9 cellular contexts compared by ENCODE assay signal in the genomic region with DNA sequence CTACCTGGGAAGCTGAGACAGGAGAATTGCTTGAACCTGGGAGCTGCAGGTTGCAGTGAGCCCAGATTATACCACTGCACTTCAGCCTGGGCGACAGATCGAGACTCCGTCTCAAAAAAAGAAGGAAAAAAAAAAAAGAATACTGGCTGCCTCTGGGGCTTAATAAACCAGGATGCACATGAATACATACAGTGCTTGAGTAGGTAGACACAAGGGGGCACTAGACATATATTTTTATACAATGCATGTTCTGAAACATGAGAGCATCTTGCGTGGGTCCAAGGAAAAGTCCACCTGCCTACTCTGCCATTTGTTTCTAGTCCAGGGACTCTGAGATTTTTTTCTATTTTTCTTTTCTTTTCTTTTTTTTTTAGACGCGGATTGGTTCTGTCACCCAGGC. TPM values are rescaled to one million over a fixed set of nuclear protein-coding genes. Genes with fewer than 3 reads are reported as not detected.
DNase-seq lines count a peak whose midpoint lies in the region; ATAC-seq and TF ChIP-seq lines count a peak whose summit lies in the region.
"Had no signal": no experiment of that assay in that cellular context is flagged by ENCODE, and none has a peak within 500 bp of the region (broad histone marks: within the 10 kb centered on the region; RNA-seq: fewer than 3 reads in every experiment).

No MANE protein-coding gene starts in this region.

- TF ChIP-seq CTCF in brain microvascular endothelial cell (IDR thresholded peaks at IDR 0.05; ENCODE audit: low read depth, low read length, missing control alignments) (peak; percentile 50), parathyroid adenoma (IDR thresholded peaks at IDR 0.05) (peak; percentile 26)

- no peak overlapping the region for H3K4me2 ChIP-seq in parathyroid adenoma (ENCODE audit: low read length)

- no peak overlapping the region for H3K4me3 Mint-ChIP-seq in activated T-cell treated with anti-CD3 and anti-CD28 coated beads, Interleukin-2, amount 50 U/mL, for 24 hours
- H3K4me3 Mint-ChIP-seq: activated naive CD4-positive, alpha-beta T cell treated with anti-CD3 and anti-CD28 coated beads, Interleukin-2, amount 50 U/mL, for 24 hours had no signal

- no peaks in the 10 kb centered on the region for H3K9me3 Mint-ChIP-seq in activated T-cell treated with anti-CD3 and anti-CD28 coated beads, Interleukin-2, amount 50 U/mL, for 24 hours
- H3K9me3 Mint-ChIP-seq: activated naive CD4-positive, alpha-beta T cell treated with anti-CD3 and anti-CD28 coated beads, Interleukin-2, amount 50 U/mL, for 24 hours had no signal

- no peaks in the 10 kb centered on the region for H3K27me3 ChIP-seq in brain microvascular endothelial cell (replicated peaks)
- H3K27me3 ChIP-seq in parathyroid adenoma (ENCODE audit: control insufficient read depth, insufficient read depth, low read length) = no peaks in the 10 kb centered on the region

- H3K9me3 ChIP-seq in parathyroid adenoma (ENCODE audit: control insufficient read depth, low read length) = no peaks in the 10 kb centered on the region

- no peak overlapping the region for H3K27ac ChIP-seq in brain microvascular endothelial cell
- no peak overlapping the region for H3K27ac ChIP-seq in parathyroid adenoma

- peaks cover 5% of the 10 kb centered on the region for H3K36me3 ChIP-seq in brain microvascular endothelial cell (replicated peaks)
- H3K36me3 ChIP-seq in parathyroid adenoma (ENCODE audit: control insufficient read depth, insufficient read depth, low read length) = no peaks in the 10 kb centered on the region

- in situ Hi-C loops in brain microvascular endothelial cell (cut with HindIII; ENCODE audit: low pct_ligation_motif_present, low sequenced_read_pairs) = no loop called here

- H3K4me1 Mint-ChIP-seq in activated T-cell treated with anti-CD3 and anti-CD28 coated beads, Interleukin-2, amount 50 U/mL, for 24 hours (ENCODE audit: low read depth) = no peaks in the 10 kb centered on the region
- H3K4me1 Mint-ChIP-seq: activated naive CD4-positive, alpha-beta T cell treated with anti-CD3 and anti-CD28 coated beads, Interleukin-2, amount 50 U/mL, for 24 hours had no signal

- H3K36me3 Mint-ChIP-seq in activated T-cell treated with anti-CD3 and anti-CD28 coated beads, Interleukin-2, amount 50 U/mL, for 24 hours (ENCODE audit: low read depth) = no peaks in the 10 kb centered on the region
- H3K36me3 Mint-ChIP-seq: activated naive CD4-positive, alpha-beta T cell treated with anti-CD3 and anti-CD28 coated beads, Interleukin-2, amount 50 U/mL, for 24 hours had no signal

- H3K4me1 ChIP-seq in parathyroid adenoma = no peaks in the 10 kb centered on the region

- no peak overlapping the region for H3K27ac Mint-ChIP-seq in activated T-cell treated with anti-CD3 and anti-CD28 coated beads, Interleukin-2, amount 50 U/mL, for 24 hours
- H3K27ac Mint-ChIP-seq: activated naive CD4-positive, alpha-beta T cell treated with anti-CD3 and anti-CD28 coated beads, Interleukin-2, amount 50 U/mL, for 24 hours had no signal

- DNase-seq in Right ventricle myocardium inferior (ENCODE audit: missing footprints) = peak; percentile 16
- no peak for DNase-seq in left ventricle myocardium superior
- peak; percentile 30 for DNase-seq in NCI-H2196 (lab: John Stamatoyannopoulos, UW; ENCODE audit: unreplicated experiment)
- DNase-seq in brain microvascular endothelial cell = peak; percentile 35
- no peak for DNase-seq in activated T-cell treated with anti-CD3 and anti-CD28 coated beads, Interleukin-2, amount 50 U/mL, for 24 hours
- DNase-seq in activated CD8-positive, alpha-beta memory T cell treated with anti-CD3 and anti-CD28 coated beads, Interleukin-2, amount 50 U/mL, for 48 hours = no peak

- intact Hi-C loops in Right ventricle myocardium inferior (cut with DNase I) = no loop called here
- intact Hi-C loops in left ventricle myocardium superior (cut with micrococcal nuclease) = no loop called here

- H3K27me3 Mint-ChIP-seq in activated T-cell treated with anti-CD3 and anti-CD28 coated beads, Interleukin-2, amount 50 U/mL, for 24 hours = no peaks in the 10 kb centered on the region
- H3K27me3 Mint-ChIP-seq: activated naive CD4-positive, alpha-beta T cell treated with anti-CD3 and anti-CD28 coated beads, Interleukin-2, amount 50 U/mL, for 24 hours had no signal

- no peak for ATAC-seq in Right ventricle myocardium inferior
- ATAC-seq in left ventricle myocardium superior = no peak
- ATAC-seq in HG02884 (IDR thresholded peaks at IDR 0.05; ENCODE audit: unreplicated experiment) = no peak

- H3K4me3 ChIP-seq in brain microvascular endothelial cell (ENCODE audit: low read depth, low read length) = no peak overlapping the region
- H3K4me3 ChIP-seq in parathyroid adenoma (ENCODE audit: low read depth, low read length) = no peak overlapping the region

- H3K79me2 ChIP-seq in parathyroid adenoma = no peaks in the 10 kb centered on the region

- no peak overlapping the region for H3K9ac ChIP-seq in parathyroid adenoma

- no peak overlapping the region for H2AFZ ChIP-seq in parathyroid adenoma

RNA-seq across cellular contexts. Expression of gene KEAP1, which starts 31.2 kb away (rescaled TPM):
- total RNA-seq in Right ventricle myocardium inferior (82.8 TPM), left ventricle myocardium superior (87.7 TPM)

RNA-seq across cellular contexts. Expression of gene S1PR5, which starts 45.3 kb away (rescaled TPM):
- total RNA-seq in Right ventricle myocardium inferior = 0.27 TPM
- not detected for total RNA-seq in left ventricle myocardium superior

RNA-seq across cellular contexts. Expression of gene PDE4A, which starts 51.6 kb away (rescaled TPM):
- 37.0 TPM for total RNA-seq in Right ventricle myocardium inferior
- total RNA-seq in left ventricle myocardium superior = 36.1 TPM

Comparison
In these comparisons a context has a peak if more than half of its experiments do, and no peak if none do; other contexts are left out.
1. DNase-seq: peak in Right ventricle myocardium inferior (single experiment), NCI-H2196 (single experiment) and brain microvascular endothelial cell (single experiment); none in left ventricle myocardium superior (single experiment), activated T-cell treated with anti-CD3 and anti-CD28 coated beads, Interleukin-2, amount 50 U/mL, for 24 hours (single experiment) and activated CD8-positive, alpha-beta memory T cell treated with anti-CD3 and anti-CD28 coated beads, Interleukin-2, amount 50 U/mL, for 48 hours (single experiment).